Comparison of ENCODE assay signal across 22 cellular contexts in the genomic region with DNA sequence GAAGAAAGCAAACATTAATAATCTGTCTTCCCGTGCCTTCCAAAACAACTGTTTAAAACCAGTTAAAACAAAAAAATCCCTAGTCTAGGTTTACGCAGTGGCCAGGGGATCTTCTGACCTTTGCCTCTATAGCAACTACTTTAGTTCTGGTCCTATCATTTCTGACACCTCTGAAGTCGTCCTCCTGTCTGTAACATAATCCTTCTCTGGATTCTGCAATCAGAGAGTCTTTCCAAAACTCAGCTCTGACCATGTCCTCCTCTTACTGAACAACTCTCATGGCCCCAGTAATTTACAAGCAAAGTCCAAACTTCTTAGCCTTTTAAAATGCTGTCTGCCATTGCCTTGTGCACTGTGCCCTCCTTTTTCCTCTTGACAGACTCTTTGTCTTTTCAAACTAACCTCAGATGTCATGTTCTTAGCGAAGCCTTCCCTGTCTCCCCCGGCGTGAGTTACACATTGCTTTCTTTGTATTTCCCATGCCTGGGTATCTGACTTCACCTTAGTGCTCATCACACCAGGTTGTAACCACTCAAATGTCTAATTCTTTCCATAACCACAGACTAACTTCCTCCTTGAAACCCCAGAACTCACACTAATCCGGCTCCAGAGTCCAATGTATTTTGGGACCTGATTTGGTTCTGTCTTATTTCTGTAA.
DNase-seq lines count a peak whose midpoint lies in the region; FAIRE-seq and TF ChIP-seq lines count a peak whose summit lies in the region.
"Had no signal": no experiment of that assay in that cellular context is flagged by ENCODE, and none has a peak within 500 bp of the region (broad histone marks: within the 10 kb centered on the region; RNA-seq: fewer than 3 reads in every experiment).

No MANE protein-coding gene starts in this region.

- peak overlapping the region; percentile 45 for H3K27ac Mint-ChIP-seq in activated CD4-positive, alpha-beta memory T cell treated with anti-CD3 and anti-CD28 coated beads for 36 hours
- no peak overlapping the region for H3K27ac Mint-ChIP-seq in activated CD4-positive, alpha-beta memory T cell treated with anti-CD3 and anti-CD28 coated beads, Interleukin-2, amount 10 ng/mL, durations not matched to agents 7 days and 5 days
- peak overlapping the region; percentile 68 for H3K27ac Mint-ChIP-seq in nephron progenitor cell
- H3K27ac Mint-ChIP-seq: mesothelial cell of epicardium had no signal

- H3K4me1 Mint-ChIP-seq in activated CD4-positive, alpha-beta memory T cell treated with anti-CD3 and anti-CD28 coated beads for 36 hours (ENCODE audit: low read depth): peaks cover 58% of the 10 kb centered on the region
- peaks cover 49% of the 10 kb centered on the region for H3K4me1 Mint-ChIP-seq in activated CD4-positive, alpha-beta memory T cell treated with anti-CD3 and anti-CD28 coated beads, Interleukin-2, amount 10 ng/mL, durations not matched to agents 7 days and 5 days
- peaks cover 66% of the 10 kb centered on the region for H3K4me1 Mint-ChIP-seq in nephron progenitor cell

- peak; percentile 13 for FAIRE-seq in GM12891 (lab: Jason Lieb, UNC)

- no peaks in the 10 kb centered on the region for H3K9me3 Mint-ChIP-seq in activated CD4-positive, alpha-beta memory T cell treated with anti-CD3 and anti-CD28 coated beads for 36 hours
- no peaks in the 10 kb centered on the region for H3K9me3 Mint-ChIP-seq in activated CD4-positive, alpha-beta memory T cell treated with anti-CD3 and anti-CD28 coated beads, Interleukin-2, amount 10 ng/mL, durations not matched to agents 7 days and 5 days
- H3K9me3 Mint-ChIP-seq in nephron progenitor cell: peaks cover 15% of the 10 kb centered on the region
- H3K9me3 Mint-ChIP-seq: mesothelial cell of epicardium, neural crest cell had no signal

- POLR2A ChIA-PET in activated CD4-positive, alpha-beta memory T cell treated with anti-CD3 and anti-CD28 coated beads for 36 hours (lab: Charles Lee): no interaction called here
- POLR2A ChIA-PET in activated CD4-positive, alpha-beta memory T cell treated with anti-CD3 and anti-CD28 coated beads, Interleukin-2, amount 10 ng/mL, durations not matched to agents 7 days and 5 days (lab: Charles Lee): no interaction called here

- no peaks in the 10 kb centered on the region for H3K36me3 Mint-ChIP-seq in activated CD4-positive, alpha-beta memory T cell treated with anti-CD3 and anti-CD28 coated beads for 36 hours
- H3K36me3 Mint-ChIP-seq in activated CD4-positive, alpha-beta memory T cell treated with anti-CD3 and anti-CD28 coated beads, Interleukin-2, amount 10 ng/mL, durations not matched to agents 7 days and 5 days (ENCODE audit: low read depth): no peaks in the 10 kb centered on the region
- no peaks in the 10 kb centered on the region for H3K36me3 Mint-ChIP-seq in nephron progenitor cell (ENCODE audit: low read depth)
- H3K36me3 Mint-ChIP-seq: mesothelial cell of epicardium had no signal

- CTCF ChIA-PET in activated CD4-positive, alpha-beta memory T cell treated with anti-CD3 and anti-CD28 coated beads for 36 hours (lab: Charles Lee): no interaction called here
- CTCF ChIA-PET in activated CD4-positive, alpha-beta memory T cell treated with anti-CD3 and anti-CD28 coated beads, Interleukin-2, amount 10 ng/mL, durations not matched to agents 7 days and 5 days (lab: Charles Lee): no interaction called here

- no peaks in the 10 kb centered on the region for H3K27me3 Mint-ChIP-seq in activated CD4-positive, alpha-beta memory T cell treated with anti-CD3 and anti-CD28 coated beads for 36 hours
- peaks cover 11% of the 10 kb centered on the region for H3K27me3 Mint-ChIP-seq in activated CD4-positive, alpha-beta memory T cell treated with anti-CD3 and anti-CD28 coated beads, Interleukin-2, amount 10 ng/mL, durations not matched to agents 7 days and 5 days
- no peaks in the 10 kb centered on the region for H3K27me3 Mint-ChIP-seq in nephron progenitor cell (ENCODE audit: low read depth, poor library complexity)

- TF ChIP-seq CTCF in nephron progenitor cell (IDR thresholded peaks at IDR 0.05): no peak

- H3K4me3 Mint-ChIP-seq in activated CD4-positive, alpha-beta memory T cell treated with anti-CD3 and anti-CD28 coated beads for 36 hours: no peak overlapping the region
- H3K4me3 Mint-ChIP-seq in activated CD4-positive, alpha-beta memory T cell treated with anti-CD3 and anti-CD28 coated beads, Interleukin-2, amount 10 ng/mL, durations not matched to agents 7 days and 5 days: no peak overlapping the region
- H3K4me3 Mint-ChIP-seq in nephron progenitor cell: peak overlapping the region; percentile 50
- H3K4me3 Mint-ChIP-seq: mesothelial cell of epicardium, neural crest cell had no signal

- intact Hi-C loops in activated CD4-positive, alpha-beta memory T cell treated with anti-CD3 and anti-CD28 coated beads for 36 hours (cut with micrococcal nuclease): no loop called here

- DNase-seq in activated CD4-positive, alpha-beta memory T cell treated with anti-CD3 and anti-CD28 coated beads for 36 hours: no peak
- no peak for DNase-seq in activated CD4-positive, alpha-beta memory T cell treated with anti-CD3 and anti-CD28 coated beads, Interleukin-2, amount 10 ng/mL, durations not matched to agents 7 days and 5 days
- DNase-seq in GM12891 (ENCODE audit: insufficient read length, low spot score): no peak
- peak; percentile 20 for DNase-seq in activated CD8-positive, alpha-beta memory T cell treated with anti-CD3 and anti-CD28 coated beads, Interleukin-2, amount 50 U/mL, for 4 hours
- no peak for DNase-seq in nephron progenitor cell
- DNase-seq in KG1 (lab: John Stamatoyannopoulos, UW): no peak
- no peak for DNase-seq in NCI-H748 (lab: John Stamatoyannopoulos, UW; ENCODE audit: unreplicated experiment)
- no peak for DNase-seq in HCEC 1CT
- DNase-seq: ACHN; activated CD4-positive, CD25-positive, alpha-beta regulatory T cell; C1 segment of cervical spinal cord; DMS153; effector CD4-positive, alpha-beta T cell; gastrocnemius medialis; GDM1; NCI-H146; NCI-H82; PC-3; stimulated activated CD8-positive, alpha-beta memory T cell treated with anti-CD3 and anti-CD28 coated beads, Interleukin-4, amount 100 ng/mL, for 48 hours; T-helper 9 cell had no signal

- TF ChIP-seq POLR2A in GM12891 (IDR thresholded peaks at IDR 0.05; ENCODE audit: low read depth, low read length): no peak

TF ChIP-seq in GM12891, 5 proteins besides CTCF, POLR2A, EP300 and RAD21:
- TF ChIP-seq POU2F2 (IDR thresholded peaks at IDR 0.05; ENCODE audit: low read depth, low read length): no peak
- TF ChIP-seq POLR2AphosphoS5 (IDR thresholded peaks at IDR 0.05; ENCODE audit: low read depth, low read length): no peak
- TF ChIP-seq TAF1 (IDR thresholded peaks at IDR 0.05; ENCODE audit: low read depth, low read length): no peak
- TF ChIP-seq PAX5 (IDR thresholded peaks at IDR 0.05; ENCODE audit: insufficient read depth, low read length, severe bottlenecking): no peak
- TF ChIP-seq SPI1 (IDR thresholded peaks at IDR 0.05; ENCODE audit: low read depth, low read length): no peak
